24 cellular contexts compared by ENCODE assay signal in the genomic region with DNA sequence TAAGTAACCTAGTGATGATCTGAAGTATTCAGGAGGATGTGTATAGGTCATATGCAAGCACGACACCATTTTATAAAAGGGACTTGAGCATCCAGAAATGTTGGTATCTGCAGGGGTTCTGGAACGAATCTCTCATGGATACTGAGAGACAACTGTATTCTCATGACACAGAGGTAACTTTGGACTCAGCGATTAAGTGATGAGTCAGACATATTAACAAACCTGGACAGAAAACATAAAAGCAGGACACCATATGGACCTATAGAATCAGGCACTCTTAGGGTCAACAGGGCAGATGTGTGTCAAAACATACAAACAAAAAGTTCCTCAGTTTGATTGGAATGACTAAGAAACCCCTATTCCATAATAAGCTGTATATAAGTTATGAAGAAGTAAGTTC.
DNase-seq lines count a peak whose midpoint lies in the region; ATAC-seq, FAIRE-seq and TF ChIP-seq lines count a peak whose summit lies in the region.
"Had no signal": no experiment of that assay in that cellular context is flagged by ENCODE, and none has a peak within 500 bp of the region (broad histone marks: within the 10 kb centered on the region; RNA-seq: fewer than 3 reads in every experiment).

No MANE protein-coding gene starts in this region.

- BruUV-seq in HepG2 (replicated peaks; lab: Mats Ljungman, UMichigan) (no TSS peak), PC-3 (replicated peaks; lab: Mats Ljungman, UMichigan) (no TSS peak)

- H3K27me3 ChIP-seq in HepG2 (ENCODE audit: control insufficient read depth in 1 of 2, insufficient read depth in 2 of 2, low read length in 2 of 2), result no peaks in the 10 kb centered on the region
- H3K27me3 ChIP-seq in right lobe of liver, result no peaks in the 10 kb centered on the region
- no peaks in the 10 kb centered on the region for H3K27me3 ChIP-seq in PC-3 (ENCODE audit: low read length)
- H3K27me3 ChIP-seq: BE2C, BLaER1 had no signal

- FAIRE-seq in HepG2 (lab: Jason Lieb, UNC), result no peak
- FAIRE-seq: GM12878, GM12892, GM18507 had no signal

- no peak for DNase-seq in HepG2 (ENCODE audit: low spot score)
- no peak for DNase-seq in right lobe of liver
- DNase-seq in DMS53 treated with DMSO at 0.1 percent for 48 hours (lab: John Stamatoyannopoulos, UW; ENCODE audit: unreplicated experiment), result peak; percentile 11
- DNase-seq in PC-3, result no peak
- DNase-seq in activated CD4-positive, alpha-beta T cell treated with anti-CD3 and anti-CD28 coated beads for 1 hour, result no peak
- DNase-seq: ACHN; BE2C; CD4-positive, alpha-beta memory T cell; CD4-positive, CD25-positive, alpha-beta regulatory T cell; CD8-positive, alpha-beta memory T cell; COR-L47; DMS 273 treated with DMSO at 0.1 percent for 48 hours; DMS153; DMS79; DND-41; EL; GDM1 had no signal

- 18% methylated on average over 3 of the region's 3 CpGs for WGBS in HepG2 (ENCODE audit: low lambda C conversion rate)
- WGBS in right lobe of liver (ENCODE audit: insufficient coverage, low coverage, low lambda C conversion rate, missing lambda C conversion rate), result 72% methylated on average over 3 of the region's 3 CpGs

- TF ChIP-seq POLR2A in HepG2 (IDR thresholded peaks at IDR 0.05; ENCODE audit: insufficient read depth in 1 of 2, low read depth in 2 of 2, low read length in 2 of 2) (no peak), right lobe of liver (IDR thresholded peaks at IDR 0.05) (no peak)

- POLR2A ChIA-PET in HepG2 (lab: Yijun Ruan, JAX) (no interaction called here), PC-3 (lab: Charles Lee; ENCODE audit: unreplicated experiment) (no interaction called here)

- TF ChIP-seq EP300 in HepG2 (IDR thresholded peaks at IDR 0.05; ENCODE audit: low read depth in 2 of 2, low read length in 2 of 2) (no peak), HepG2 (CRISPR knock-in tag; IDR thresholded peaks at IDR 0.05; ENCODE audit: borderline replicate concordance) (no peak)

- H3K9me3 ChIP-seq in HepG2 (ENCODE audit: low read length) (no peaks in the 10 kb centered on the region), right lobe of liver (no peaks in the 10 kb centered on the region), PC-3 (ENCODE audit: low read length) (no peaks in the 10 kb centered on the region)
- H3K9me3 ChIP-seq: BE2C, BLaER1 had no signal

- H3K9me2 ChIP-seq in PC-3 (replicated peaks; ENCODE audit: low read length), result no peaks in the 10 kb centered on the region

- no peaks in the 10 kb centered on the region for H3F3A ChIP-seq in PC-3 (ENCODE audit: low read length, unreplicated experiment)

- ATAC-seq in HepG2, result no peak
- no peak for ATAC-seq in right lobe of liver
- ATAC-seq in PC-3, result peak; percentile 42
- no peak for ATAC-seq in HG02759 (IDR thresholded peaks at IDR 0.05; ENCODE audit: unreplicated experiment)
- no peak for ATAC-seq in HG03460 (IDR thresholded peaks at IDR 0.05; ENCODE audit: unreplicated experiment)
- ATAC-seq: GM12878 had no signal

- no peaks in the 10 kb centered on the region for H3K79me2 ChIP-seq in HepG2 (ENCODE audit: insufficient read depth, low read length)
- no peaks in the 10 kb centered on the region for H3K79me2 ChIP-seq in PC-3 (ENCODE audit: low read length)

- in situ Hi-C loops in HepG2 (cut with HindIII; ENCODE audit: extremely low pct_ligation_motif_present, low pct_unique_long_range_greater_than_20kb), result no loop called here

- H3K4me1 ChIP-seq in HepG2 (ENCODE audit: insufficient read depth, low read length) (no peaks in the 10 kb centered on the region), right lobe of liver (no peaks in the 10 kb centered on the region), PC-3 (ENCODE audit: insufficient read depth, low read length) (no peaks in the 10 kb centered on the region)
- H3K4me1 ChIP-seq: BE2C, BLaER1 had no signal

- no peaks in the 10 kb centered on the region for H3K36me3 ChIP-seq in HepG2 (replicated peaks in 1 of 2; ENCODE audit: control insufficient read depth in 1 of 2, insufficient read depth in 2 of 2, low read length in 2 of 2)
- H3K36me3 ChIP-seq in right lobe of liver, result no peaks in the 10 kb centered on the region
- no peaks in the 10 kb centered on the region for H3K36me3 ChIP-seq in PC-3 (ENCODE audit: low read depth, low read length)
- H3K36me3 ChIP-seq: BE2C, BLaER1 had no signal

- H3K27ac ChIP-seq in HepG2 (ENCODE audit: extremely low read length, insufficient read depth, low read length) (no peak overlapping the region), right lobe of liver (no peak overlapping the region), PC-3 (ENCODE audit: low read length) (no peak overlapping the region)
- H3K27ac ChIP-seq: 22Rv1, BLaER1 had no signal

- H2AFZ ChIP-seq in HepG2 (ENCODE audit: low read length) (no peak overlapping the region), PC-3 (ENCODE audit: low read length) (no peak overlapping the region)

- H4K20me1 ChIP-seq in HepG2 (ENCODE audit: insufficient read depth, low read length) (no peaks in the 10 kb centered on the region), PC-3 (ENCODE audit: low read length) (no peaks in the 10 kb centered on the region)
- H4K20me1 ChIP-seq: BLaER1 had no signal

- CTCF ChIA-PET in HepG2 (lab: Yijun Ruan, JAX; ENCODE audit: low intra/inter-chr PET ratio, low total read pairs), result no interaction called here
- CTCF ChIA-PET in PC-3 (lab: Charles Lee), result no interaction called here

- H3K4me2 ChIP-seq in HepG2 (ENCODE audit: low read depth, low read length), result no peak overlapping the region
- no peak overlapping the region for H3K4me2 ChIP-seq in PC-3 (ENCODE audit: low read length)
- H3K4me2 ChIP-seq: BLaER1 had no signal

- H3K9ac ChIP-seq in HepG2 (ENCODE audit: insufficient read depth, low read depth, low read length), result no peak overlapping the region
- no peak overlapping the region for H3K9ac ChIP-seq in PC-3 (ENCODE audit: low read length)
- H3K9ac ChIP-seq: BLaER1 had no signal

- intact Hi-C loops in HepG2 (cut with micrococcal nuclease; ENCODE audit: unreplicated experiment), result no loop called here
- intact Hi-C loops in right lobe of liver (cut with DNase I), result no loop called here
- intact Hi-C loops in PC-3 (cut with micrococcal nuclease), result no loop called here

- TF ChIP-seq CTCF in HepG2 (CRISPR knock-in tag; IDR thresholded peaks at IDR 0.05) (no peak), right lobe of liver (IDR thresholded peaks at IDR 0.05) (no peak), PC-3 (conservative IDR thresholded peaks at IDR 0.05; ENCODE audit: low read depth, low read length) (no peak)

- H3K4me3 ChIP-seq in HepG2 (replicated peaks in 1 of 3; ENCODE audit: insufficient read depth in 1 of 3, low read depth in 2 of 3, low read length in 3 of 3), result no peak overlapping the region
- no peak overlapping the region for H3K4me3 ChIP-seq in right lobe of liver
- H3K4me3 ChIP-seq in PC-3 (ENCODE audit: low read length), result no peak overlapping the region
- H3K4me3 ChIP-seq: BLaER1, GM12878 had no signal

- no peak for TF ChIP-seq RAD21 in HepG2 (CRISPR knock-in tag; IDR thresholded peaks at IDR 0.05)

TF ChIP-seq in HepG2, 621 proteins besides CTCF, POLR2A, EP300 and RAD21:
- TF ChIP-seq MAFK (conservative IDR thresholded peaks at IDR 0.05 in 1 of 2, IDR thresholded peaks at IDR 0.05 in 1 of 2; ENCODE audit: low read length in 2 of 2) (peak; percentile 46 to 76), MAFF (IDR thresholded peaks at IDR 0.05; ENCODE audit: low read depth, low read length) (peak; percentile 67)
- TF ChIP-seq, protein P1, sequence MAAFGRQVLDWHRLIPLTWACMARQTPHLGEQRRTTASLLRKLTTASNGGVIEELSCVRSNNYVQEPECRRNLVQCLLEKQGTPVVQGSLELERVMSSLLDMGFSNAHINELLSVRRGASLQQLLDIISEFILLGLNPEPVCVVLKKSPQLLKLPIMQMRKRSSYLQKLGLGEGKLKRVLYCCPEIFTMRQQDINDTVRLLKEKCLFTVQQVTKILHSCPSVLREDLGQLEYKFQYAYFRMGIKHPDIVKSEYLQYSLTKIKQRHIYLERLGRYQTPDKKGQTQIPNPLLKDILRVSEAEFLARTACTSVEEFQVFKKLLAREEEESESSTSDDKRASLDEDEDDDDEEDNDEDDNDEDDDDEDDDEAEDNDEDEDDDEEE (CRISPR knock-in tag; IDR thresholded peaks at IDR 0.05), result no peak
TF ChIP-seq in HepG2: peak in this region for 2.
